Comparison of ENCODE assay signal across 19 cellular contexts in genomic region chr11:1699771-1700170, GRCh38. TPM values are rescaled to one million over a fixed set of nuclear protein-coding genes. Genes with fewer than 3 reads are reported as not detected.
DNase-seq lines count a peak whose midpoint lies in the region; ATAC-seq and TF ChIP-seq lines count a peak whose summit lies in the region.
"Had no signal": no experiment of that assay in that cellular context is flagged by ENCODE, and none has a peak within 500 bp of the region (broad histone marks: within the 10 kb centered on the region; RNA-seq: fewer than 3 reads in every experiment).

No MANE protein-coding gene starts in this region.

- peak; percentile 27 for DNase-seq in activated effector memory CD4-positive, alpha-beta T cell treated with anti-CD3 and anti-CD28 coated beads, Interleukin-2, amount 50 U/mL, for 16 hours
- DNase-seq in activated effector memory CD4-positive, alpha-beta T cell treated with Interleukin-2 at 50 U/mL for 16 hours = no peak
- peak; percentile 13 for DNase-seq in colonic mucosa
- peak; percentile 49 for DNase-seq in osteoblast (ENCODE audit: insufficient read length, low spot score, missing footprints)
- no peak for DNase-seq in ecto neural progenitor cell (ENCODE audit: low spot score)
- DNase-seq in stimulated activated CD4-positive, alpha-beta T cell treated with anti-CD3 and anti-CD28 coated beads, Interleukin-4, amount 100 ng/mL, for 24 hours = no peak
- no peak for DNase-seq in GOT3 (lab: John Stamatoyannopoulos, UW)
- DNase-seq: 8988T; CD4-positive, alpha-beta memory T cell; DMS79 treated with DMSO at 0.1 percent for 48 hours; EL; H9 had no signal

- H3K4me2 ChIP-seq in osteoblast (ENCODE audit: insufficient read depth, low read length) = no peak overlapping the region
- H3K4me2 ChIP-seq: BLaER1 had no signal

- TF ChIP-seq CTCF in colonic mucosa (IDR thresholded peaks at IDR 0.05) (no peak), osteoblast (IDR thresholded peaks at IDR 0.05; ENCODE audit: extremely low read depth, low read depth, low read length) (no peak)

- H3K4me3 ChIP-seq in colonic mucosa (no peak overlapping the region), osteoblast (ENCODE audit: insufficient read depth, low read length) (no peak overlapping the region)
- H3K4me3 ChIP-seq: BLaER1, GM12878 had no signal

- no peak for ATAC-seq in GM19035 (IDR thresholded peaks at IDR 0.05; ENCODE audit: unreplicated experiment)
- ATAC-seq: GM12878 had no signal

- H3K27ac ChIP-seq in colonic mucosa (no peak overlapping the region), osteoblast (ENCODE audit: low read depth, low read length) (no peak overlapping the region)
- H3K27ac ChIP-seq: BLaER1 had no signal

- no peaks in the 10 kb centered on the region for H4K20me1 ChIP-seq in osteoblast (ENCODE audit: insufficient read depth, low read length)
- H4K20me1 ChIP-seq: BLaER1 had no signal

- H3K79me2 ChIP-seq in osteoblast (ENCODE audit: insufficient read depth, low read length) = no peaks in the 10 kb centered on the region

- H3K9me3 ChIP-seq in colonic mucosa = no peaks in the 10 kb centered on the region
- peaks cover 4% of the 10 kb centered on the region for H3K9me3 ChIP-seq in osteoblast (ENCODE audit: low read depth, low read length)

- H3K27me3 ChIP-seq in colonic mucosa = no peaks in the 10 kb centered on the region
- peaks cover 19% of the 10 kb centered on the region for H3K27me3 ChIP-seq in osteoblast (ENCODE audit: insufficient read depth, low read length)
- H3K27me3 ChIP-seq: BLaER1 had no signal

- no peak overlapping the region for H3K9ac ChIP-seq in colonic mucosa (ENCODE audit: low read depth in 2 of 2, low read length in 2 of 2)
- H3K9ac ChIP-seq: BLaER1 had no signal

- intact Hi-C loops in colonic mucosa (cut with DNase I) = no loop called here

- H3K4me1 ChIP-seq in colonic mucosa (no peaks in the 10 kb centered on the region), osteoblast (ENCODE audit: insufficient read depth, low read length) (no peaks in the 10 kb centered on the region)

- no peak overlapping the region for H2AFZ ChIP-seq in osteoblast (ENCODE audit: low read length)

- H3K36me3 ChIP-seq in colonic mucosa (no peaks in the 10 kb centered on the region), osteoblast (ENCODE audit: insufficient read depth, low read length) (no peaks in the 10 kb centered on the region)
- H3K36me3 ChIP-seq: BLaER1 had no signal

RNA-seq across cellular contexts. Expression of gene KRTAP5-6, which starts 2.8 kb away (rescaled TPM):
- total RNA-seq in colonic mucosa (not detected), osteoblast (not detected in 2 replicates)
- total RNA-seq: A673; CD4-positive, alpha-beta memory T cell; G401; GM12878; H1; H9; HT-29 had no signal

RNA-seq across cellular contexts. Expression of gene IFITM10, which starts 50.6 kb away (rescaled TPM):
- total RNA-seq in colonic mucosa (1 to 10 TPM in 1 of 2 donors, under 1 TPM in 1; 0.42 to 1.1 TPM), osteoblast (15.0 and 18.1 TPM in 2 replicates)
- total RNA-seq: A673, G401, GM12878 had no signal

Comparison
In these comparisons a context has a peak if more than half of its experiments do, and no peak if none do; other contexts are left out.
1. DNase-seq: peak in activated effector memory CD4-positive, alpha-beta T cell treated with anti-CD3 and anti-CD28 coated beads, Interleukin-2, amount 50 U/mL, for 16 hours (single experiment), colonic mucosa (single experiment) and osteoblast (single experiment); none in activated effector memory CD4-positive, alpha-beta T cell treated with Interleukin-2 at 50 U/mL for 16 hours (single experiment), ecto neural progenitor cell (single experiment), stimulated activated CD4-positive, alpha-beta T cell treated with anti-CD3 and anti-CD28 coated beads, Interleukin-4, amount 100 ng/mL, for 24 hours (single experiment) and GOT3 (single experiment).